Comparison of ENCODE assay signal across 16 cellular contexts in the genomic region with DNA sequence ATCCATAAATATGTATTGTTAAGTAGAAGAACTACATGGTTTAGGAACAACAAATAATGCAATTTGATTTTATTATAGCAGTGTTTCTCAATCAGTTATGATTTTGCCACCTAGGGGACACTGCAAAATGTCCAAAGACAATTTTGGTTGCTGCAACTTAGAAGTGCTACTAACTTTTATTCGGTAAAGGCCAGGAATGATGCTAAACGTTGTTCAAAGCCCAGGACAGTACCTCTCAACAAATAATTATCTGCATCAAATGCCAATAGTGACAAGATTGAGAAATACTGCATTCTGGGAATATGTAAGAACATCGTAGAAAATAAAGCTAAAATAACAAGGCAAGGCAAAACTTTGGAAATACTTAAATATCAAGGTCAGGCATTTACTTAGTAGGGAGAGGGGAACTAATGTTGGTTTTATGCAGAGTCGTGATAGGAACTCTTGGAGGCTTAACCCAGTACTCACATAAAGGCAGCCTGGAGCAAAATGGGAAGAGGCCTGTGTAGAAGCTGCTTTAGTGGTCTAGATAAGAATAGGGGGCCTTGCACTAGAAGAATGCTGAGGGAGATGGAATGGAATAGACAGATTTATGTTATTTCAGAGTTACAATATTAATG.
A peak's percentile ranks its signal among the peaks of the same experiment; 100 is the strongest.
DNase-seq lines count a peak whose midpoint lies in the region; ATAC-seq and TF ChIP-seq lines count a peak whose summit lies in the region.
"Had no signal": no experiment of that assay in that cellular context is flagged by ENCODE, and none has a peak within 500 bp of the region (broad histone marks: within the 10 kb centered on the region; RNA-seq: fewer than 3 reads in every experiment).

No MANE protein-coding gene starts in this region.

- H3K4me1 ChIP-seq in GM23248 (ENCODE audit: insufficient read depth) (peaks cover 42% of the 10 kb centered on the region), left lung (no peaks in the 10 kb centered on the region), spleen (peaks cover 0 to 4% (median 0%) of the 10 kb centered on the region in 6 donors), body of pancreas (no peaks in the 10 kb centered on the region)

- no peaks in the 10 kb centered on the region for H3K9me2 ChIP-seq in GM23248 (ENCODE audit: insufficient read depth)

- no peak overlapping the region for H2AFZ ChIP-seq in GM23248

- H3K9me3 ChIP-seq in GM23248 (ENCODE audit: low read depth), result no peaks in the 10 kb centered on the region
- H3K9me3 ChIP-seq in left lung, result no peaks in the 10 kb centered on the region
- no peaks in the 10 kb centered on the region for H3K9me3 ChIP-seq in spleen
- no peaks in the 10 kb centered on the region for H3K9me3 ChIP-seq in body of pancreas

- H3K27me3 ChIP-seq in GM23248 (replicated peaks; ENCODE audit: insufficient read depth), result no peaks in the 10 kb centered on the region
- no peaks in the 10 kb centered on the region for H3K27me3 ChIP-seq in brain microvascular endothelial cell (replicated peaks)
- no peaks in the 10 kb centered on the region for H3K27me3 ChIP-seq in left lung
- H3K27me3 ChIP-seq in spleen (replicated peaks in 1 of 7), result no peaks in the 10 kb centered on the region
- H3K27me3 ChIP-seq in body of pancreas, result no peaks in the 10 kb centered on the region

- H4K20me1 ChIP-seq in GM23248 (ENCODE audit: insufficient read depth), result no peaks in the 10 kb centered on the region

- peaks cover 43% of the 10 kb centered on the region for H3F3A ChIP-seq in GM23248 (ENCODE audit: insufficient read depth)

- ATAC-seq in left lung (peak; percentile 39), body of pancreas (no peak), GM18498 (IDR thresholded peaks at IDR 0.05; ENCODE audit: unreplicated experiment) (no peak), GM18519 (IDR thresholded peaks at IDR 0.05; ENCODE audit: low FRiP score, unreplicated experiment) (no peak)
- ATAC-seq: left lobe of liver had no signal

- H3K9ac ChIP-seq in GM23248, result peak overlapping the region; percentile 40; the same call in 1 of the 2 replicates

- peak overlapping the region; percentile 40 for H3K4me2 ChIP-seq in GM23248 (ENCODE audit: unreplicated experiment)

- TF ChIP-seq POLR2A in spleen (IDR thresholded peaks at IDR 0.05), result no peak
- TF ChIP-seq POLR2A in body of pancreas (IDR thresholded peaks at IDR 0.05), result no peak

- in situ Hi-C loops in GM23248 (cut with MboI) (loop anchor here (25.0 kb wide), 1 partner anchor 1501 kb away; no protein-coding TSS in a partner anchor), brain microvascular endothelial cell (cut with HindIII; ENCODE audit: low pct_ligation_motif_present, low sequenced_read_pairs) (no loop called here)

- no peaks in the 10 kb centered on the region for H3K79me2 ChIP-seq in GM23248 (ENCODE audit: insufficient read depth)

- intact Hi-C loops in left lung (cut with DNase I), result no loop called here
- intact Hi-C loops in spleen (cut with DNase I; ENCODE audit: low total_unique reads), result no loop called here
- intact Hi-C loops in body of pancreas (cut with DNase I), result no loop called here

- H3K4me3 ChIP-seq in GM23248, result no peak overlapping the region
- no peak overlapping the region for H3K4me3 ChIP-seq in brain microvascular endothelial cell (ENCODE audit: low read depth, low read length)
- H3K4me3 ChIP-seq in left lung, result no peak overlapping the region
- no peak overlapping the region for H3K4me3 ChIP-seq in spleen
- H3K4me3 ChIP-seq in body of pancreas, result no peak overlapping the region

- H3K36me3 ChIP-seq in GM23248 (ENCODE audit: low read depth) (no peaks in the 10 kb centered on the region), brain microvascular endothelial cell (replicated peaks) (no peaks in the 10 kb centered on the region), left lung (no peaks in the 10 kb centered on the region), spleen (no peaks in the 10 kb centered on the region), body of pancreas (replicated peaks in 1 of 2; ENCODE audit: insufficient read depth in 1 of 2, low read depth in 2 of 2) (no peaks in the 10 kb centered on the region)

- TF ChIP-seq CTCF in brain microvascular endothelial cell (IDR thresholded peaks at IDR 0.05; ENCODE audit: low read depth, low read length, missing control alignments) (no peak), left lung (IDR thresholded peaks at IDR 0.05) (no peak), spleen (IDR thresholded peaks at IDR 0.05 in 8 of 11, conservative IDR thresholded peaks at IDR 0.05 in 3 of 11) (no peak), body of pancreas (IDR thresholded peaks at IDR 0.05) (no peak)

- no peak for DNase-seq in GM23248
- DNase-seq in brain microvascular endothelial cell, result no peak
- DNase-seq in left lung, result no peak
- DNase-seq in spleen, result no peak
- no peak for DNase-seq in body of pancreas
- DNase-seq in activated T-cell treated with anti-CD3 and anti-CD28 coated beads for 4 hours, result no peak
- DNase-seq: activated naive CD4-positive, alpha-beta T cell treated with anti-CD3 and anti-CD28 coated beads, Interleukin-2, amount 10 ng/mL, durations not matched to agents 7 days and 5 days; DMS153; H9; hippocampal formation; KG1; NCI-H1417 had no signal

- WGBS in GM23248 (ENCODE audit: low coverage in 1 of 2, low lambda C conversion rate in 2 of 2, missing lambda C conversion rate in 2 of 2), 2 experiments, result 27 to 31% methylated on average over 4 of the region's 4 CpGs
- WGBS in spleen, 5 donors, result 73 to 82% (median 78%) methylated on average over 4 of the region's 4 CpGs
- WGBS in body of pancreas, 2 donors, result 68 to 79% methylated on average over 4 of the region's 4 CpGs

- H3K27ac ChIP-seq in GM23248 (peak overlapping the region; percentile 91), brain microvascular endothelial cell (peak overlapping the region; percentile 86), left lung (peak overlapping the region; percentile 24 to 37), spleen (peak overlapping the region in 6 of 8 donors; percentile 30 to 67 (median 49)), body of pancreas (no peak overlapping the region)
- H3K27ac ChIP-seq: HL-60 had no signal

Comparison
In these comparisons a context has a peak if more than half of its experiments do, and no peak if none do; other contexts are left out.
1. H3K27ac ChIP-seq: peak in GM23248 (single experiment), brain microvascular endothelial cell (single experiment), left lung (2 of 2) and spleen (6 of 8); none in body of pancreas (0 of 4).